14 cellular contexts compared by ENCODE assay signal in genomic region chr9:38644601-38645000, GRCh38. TPM values are rescaled to one million over a fixed set of nuclear protein-coding genes. Genes with fewer than 3 reads are reported as not detected.
DNase-seq lines count a peak whose midpoint lies in the region; ATAC-seq and TF ChIP-seq lines count a peak whose summit lies in the region.
"Had no signal": no experiment of that assay in that cellular context is flagged by ENCODE, and none has a peak within 500 bp of the region (broad histone marks: within the 10 kb centered on the region; RNA-seq: fewer than 3 reads in every experiment).

No MANE protein-coding gene starts in this region.

- no peaks in the 10 kb centered on the region for H3K36me3 ChIP-seq in SK-N-SH (replicated peaks in 1 of 2; ENCODE audit: control insufficient read depth in 1 of 2, insufficient read depth in 2 of 2, low read length in 1 of 2)
- H3K36me3 ChIP-seq: BE2C had no signal

- CTCF ChIA-PET in SK-N-SH (lab: Yijun Ruan, JAX) = no interaction called here

- TF ChIP-seq EP300 in SK-N-SH (IDR thresholded peaks at IDR 0.05; ENCODE audit: borderline replicate concordance in 1 of 2, low read depth in 1 of 2, low read length in 1 of 2) = no peak

- no peak for TF ChIP-seq CTCF in SK-N-SH (IDR thresholded peaks at IDR 0.05)

- H3K4me2 ChIP-seq in SK-N-SH = no peak overlapping the region

- no peaks in the 10 kb centered on the region for H3K9me3 ChIP-seq in SK-N-SH
- H3K9me3 ChIP-seq: BE2C, Caco-2 had no signal

- no peaks in the 10 kb centered on the region for H3K9me2 ChIP-seq in SK-N-SH

- H4K20me1 ChIP-seq in SK-N-SH (ENCODE audit: insufficient read depth) = no peaks in the 10 kb centered on the region

- WGBS in SK-N-SH (ENCODE audit: low lambda C conversion rate) = 43% methylated on average over 2 of the region's 2 CpGs

- H3K9ac ChIP-seq in SK-N-SH = no peak overlapping the region

- no peaks in the 10 kb centered on the region for H3K79me2 ChIP-seq in SK-N-SH (ENCODE audit: insufficient read depth)

- H2AFZ ChIP-seq in SK-N-SH (ENCODE audit: low read depth) = no peak overlapping the region

- H3K27ac ChIP-seq in caudate nucleus (ENCODE audit: low read depth, low read length) = peak overlapping the region; percentile 81
- H3K27ac ChIP-seq in layer of hippocampus (ENCODE audit: low read depth, low read length) = peak overlapping the region; percentile 82
- H3K27ac ChIP-seq in temporal lobe (ENCODE audit: low read depth, low read length) = peak overlapping the region; percentile 92
- no peak overlapping the region for H3K27ac ChIP-seq in SK-N-SH (ENCODE audit: low read depth in 2 of 2, low read length in 1 of 2)

- TF ChIP-seq RAD21 in SK-N-SH (IDR thresholded peaks at IDR 0.05; ENCODE audit: low read length) = no peak

- POLR2A ChIA-PET in SK-N-SH (lab: Yijun Ruan, JAX) = no interaction called here

- ATAC-seq in HG03378 (IDR thresholded peaks at IDR 0.05; ENCODE audit: unreplicated experiment) = no peak

- no peak overlapping the region for H3K4me3 ChIP-seq in SK-N-SH (ENCODE audit: low read depth in 2 of 2, low read length in 1 of 2)

- H3K27me3 ChIP-seq in layer of hippocampus (ENCODE audit: control insufficient read depth, insufficient read depth, low read length) (no peaks in the 10 kb centered on the region), SK-N-SH (ENCODE audit: insufficient read depth) (no peaks in the 10 kb centered on the region)
- H3K27me3 ChIP-seq: BE2C had no signal

- DNase-seq in NCI-H226 = peak; percentile 23
- DNase-seq in caudate nucleus (lab: John Stamatoyannopoulos, UW) = no peak
- DNase-seq in activated CD8-positive, alpha-beta memory T cell treated with anti-CD3 and anti-CD28 coated beads, Interleukin-2, amount 50 U/mL, for 4 hours = no peak
- no peak for DNase-seq in SK-N-SH
- DNase-seq: BE2C; Caco-2; CD8-positive, alpha-beta memory T cell; DND-41; GF-D8; HCEC 1CT; HFFc6 had no signal

- no peaks in the 10 kb centered on the region for H3F3A ChIP-seq in SK-N-SH (replicated peaks; ENCODE audit: insufficient read depth)

- H3K4me1 ChIP-seq in SK-N-SH (ENCODE audit: control insufficient read depth in 1 of 2, insufficient read depth in 2 of 2, low read depth in 1 of 2, low read length in 1 of 2) = peaks cover 0 to 7% of the 10 kb centered on the region in 2 experiments; a peak in 1 of 4 replicates
- H3K4me1 ChIP-seq: BE2C, Caco-2 had no signal

TF ChIP-seq in SK-N-SH, 30 proteins besides CTCF, POLR2A, EP300 and RAD21:
- TF ChIP-seq NFIC (IDR thresholded peaks at IDR 0.05; ENCODE audit: borderline replicate concordance) = no peak
- TF ChIP-seq RXRA (IDR thresholded peaks at IDR 0.05; ENCODE audit: borderline replicate concordance, low read depth) = no peak
- no peak for TF ChIP-seq GATA2 (CRISPR knock-in tag; IDR thresholded peaks at IDR 0.05)
- no peak for TF ChIP-seq FOSL2 (IDR thresholded peaks at IDR 0.05; ENCODE audit: borderline replicate concordance, low read depth)
- no peak for TF ChIP-seq PBX3 (IDR thresholded peaks at IDR 0.05)
- TF ChIP-seq SMC3 (IDR thresholded peaks at IDR 0.05; ENCODE audit: low read depth, low read length) = no peak
- TF ChIP-seq YY1 (IDR thresholded peaks at IDR 0.05; ENCODE audit: low read depth) = no peak
- no peak for TF ChIP-seq EZH2phosphoT487 (IDR thresholded peaks at IDR 0.05; ENCODE audit: borderline replicate concordance, low read depth)
- TF ChIP-seq RFX5 (IDR thresholded peaks at IDR 0.05; ENCODE audit: low read length) = no peak
- TF ChIP-seq GABPA (IDR thresholded peaks at IDR 0.05; ENCODE audit: low read depth) = no peak
- no peak for TF ChIP-seq NRF1 (IDR thresholded peaks at IDR 0.05; ENCODE audit: low read depth, low read length)
- no peak for TF ChIP-seq CHD2 (IDR thresholded peaks at IDR 0.05; ENCODE audit: low read length, partially characterized antibody)

RNA-seq across cellular contexts. Expression of gene ANKRD18A, which starts 24.2 kb away (rescaled TPM):
- 1.2 TPM for total RNA-seq in temporal lobe
- polyA plus RNA-seq in SK-N-SH (2012; rRNA removed) = 0.02 and 0.08 TPM in 2 replicates
- polyA plus RNA-seq in SK-N-SH (2012; cell fraction: cytosol; rRNA removed) = 0.08 and 0.13 TPM in 2 replicates
- 0.21 and 1.7 TPM in 2 replicates for polyA plus RNA-seq in SK-N-SH (2012; cell fraction: nucleus; rRNA removed)

Comparison
In these comparisons a context has a peak if more than half of its experiments do, and no peak if none do; other contexts are left out.
1. H3K27ac ChIP-seq: peak in caudate nucleus (single experiment), layer of hippocampus (single experiment) and temporal lobe (single experiment); none in SK-N-SH (0 of 2).